8 cellular contexts compared by ENCODE assay signal in the genomic region with DNA sequence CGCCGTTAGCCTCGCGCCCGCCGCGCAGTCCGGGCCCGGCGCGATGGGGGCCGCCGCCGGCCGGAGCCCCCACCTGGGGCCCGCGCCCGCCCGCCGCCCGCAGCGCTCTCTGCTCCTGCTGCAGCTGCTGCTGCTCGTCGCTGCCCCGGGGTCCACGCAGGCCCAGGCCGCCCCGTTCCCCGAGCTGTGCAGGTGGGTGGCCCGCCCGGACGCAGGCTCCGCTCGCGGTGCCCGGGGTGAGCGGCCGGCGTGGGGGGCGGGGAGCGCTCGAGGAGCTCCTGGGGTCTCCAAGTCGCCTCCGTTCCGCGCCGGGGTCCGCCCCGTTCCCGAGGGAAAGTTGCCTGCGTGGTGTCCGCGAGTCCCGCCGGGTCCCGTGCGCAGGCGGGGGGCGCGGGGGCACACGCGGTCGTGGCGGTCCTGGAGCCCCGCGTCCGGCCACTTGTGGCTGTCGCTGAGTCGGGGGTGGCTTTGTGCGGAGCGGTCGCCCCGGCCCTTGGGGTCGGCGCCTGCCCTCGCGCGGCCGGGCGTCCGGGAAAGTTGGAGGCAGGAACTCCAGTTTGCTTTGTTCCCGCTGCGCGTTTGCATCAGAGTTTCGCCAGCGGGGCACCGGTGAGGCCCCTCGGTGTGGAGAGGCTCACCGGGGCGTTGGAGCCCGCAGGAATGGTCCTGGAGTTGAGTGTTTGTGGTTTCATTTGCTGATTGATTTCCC. TPM values are rescaled to one million over a fixed set of nuclear protein-coding genes. Genes with fewer than 3 reads are reported as not detected.
DNase-seq lines count a peak whose midpoint lies in the region; ATAC-seq and TF ChIP-seq lines count a peak whose summit lies in the region.

No MANE protein-coding gene starts in this region.

- TF ChIP-seq CTCF in VCaP (conservative IDR thresholded peaks at IDR 0.05) (no peak; the same call in 1 of the 2 replicates), transverse colon (IDR thresholded peaks at IDR 0.05) (no peak)

- H3K79me1 ChIP-seq in mesendoderm (ENCODE audit: low read length), result no peaks in the 10 kb centered on the region

- H3K4ac ChIP-seq in mesendoderm (ENCODE audit: low read depth, low read length), result peak overlapping the region; percentile 78

- H3K9ac ChIP-seq in BLaER1, result peak overlapping the region; percentile 97
- H3K9ac ChIP-seq in mesendoderm (ENCODE audit: low read length), result peak overlapping the region; percentile 83

- H3K4me2 ChIP-seq in BLaER1 (peak overlapping the region; percentile 76), mesendoderm (ENCODE audit: low read length) (peak overlapping the region; percentile 45)

- H2AK5ac ChIP-seq in mesendoderm (ENCODE audit: low read length), result no peak overlapping the region

- in situ Hi-C loops in transverse colon (cut with MboI; ENCODE audit: low pct_ligation_motif_present in 1 of 4, low pct_unique_long_range_greater_than_20kb in 1 of 4, low sequenced_read_pairs in 3 of 4), result loop anchor here in 1 of 4 donors (25.0 kb wide), 1 partner anchor 282 kb away; the partner anchor contains the start of gene SOD2

- H2BK5ac ChIP-seq in mesendoderm (ENCODE audit: low read length), result no peak overlapping the region

- no peak for TF ChIP-seq EP300 in transverse colon (IDR thresholded peaks at IDR 0.05; ENCODE audit: low read depth)

- no peaks in the 10 kb centered on the region for H3K36me3 ChIP-seq in BLaER1
- no peaks in the 10 kb centered on the region for H3K36me3 ChIP-seq in mesendoderm (ENCODE audit: control insufficient read depth, insufficient read depth, low read length)
- H3K36me3 ChIP-seq in transverse colon, result no peaks in the 10 kb centered on the region

- peak; percentile 39 for TF ChIP-seq POLR2A in transverse colon (IDR thresholded peaks at IDR 0.05)

- peaks cover 40% of the 10 kb centered on the region for H3K79me2 ChIP-seq in mesendoderm (ENCODE audit: control insufficient read depth, insufficient read depth, low read length)

- peak overlapping the region; percentile 99 for H3K4me3 ChIP-seq in BLaER1
- H3K4me3 ChIP-seq in mesendoderm (ENCODE audit: low read length), result peak overlapping the region; percentile 80
- H3K4me3 ChIP-seq in transverse colon, result peak overlapping the region; percentile 78 to 98 (median 92)

- H3K27me3 ChIP-seq in BLaER1 (no peaks in the 10 kb centered on the region), mesendoderm (ENCODE audit: insufficient read depth, low read length, poor library complexity) (no peaks in the 10 kb centered on the region), transverse colon (no peaks in the 10 kb centered on the region)

- peak; percentile 49 for DNase-seq in dermis blood vessel endothelial cell
- DNase-seq in mesendoderm, result peak; percentile 57
- peak; percentile 42 for DNase-seq in transverse colon
- no peak for DNase-seq in middle frontal gyrus (ENCODE audit: extremely low spot score, low spot score)

- H4K5ac ChIP-seq in mesendoderm (ENCODE audit: low read length), result no peak overlapping the region

- no peak overlapping the region for H2BK120ac ChIP-seq in mesendoderm (ENCODE audit: low read depth, low read length)

- H4K20me1 ChIP-seq in BLaER1, result peaks cover 51% of the 10 kb centered on the region

- peak overlapping the region; percentile 82 for H3K18ac ChIP-seq in mesendoderm (ENCODE audit: low read length)

- peak overlapping the region; percentile 89 for H3K56ac ChIP-seq in mesendoderm (ENCODE audit: low read length)

- H3K27ac ChIP-seq in BLaER1 (peak overlapping the region; percentile 94), VCaP (peak overlapping the region; percentile 86), mesendoderm (ENCODE audit: low read depth, low read length) (peak overlapping the region; percentile 68), transverse colon (peak overlapping the region; percentile 92 to 97 (median 94))

- peak; percentile 38 for ATAC-seq in GM19328 (IDR thresholded peaks at IDR 0.05; ENCODE audit: unreplicated experiment)
- ATAC-seq in HG03342 (IDR thresholded peaks at IDR 0.05; ENCODE audit: unreplicated experiment), result peak; percentile 24

- no peak overlapping the region for H3K23ac ChIP-seq in mesendoderm (ENCODE audit: low read length)

- no peak overlapping the region for H2BK15ac ChIP-seq in mesendoderm (replicated peaks; ENCODE audit: low read depth)

- H3K4me1 ChIP-seq in BLaER1, result peaks cover 50% of the 10 kb centered on the region
- H3K4me1 ChIP-seq in mesendoderm (ENCODE audit: control insufficient read depth, low read depth, low read length), result no peaks in the 10 kb centered on the region
- H3K4me1 ChIP-seq in transverse colon, result peaks cover 4 to 49% (median 19%) of the 10 kb centered on the region in 4 donors

- no CpG with 5 or more reads among the region's 91 CpGs for WGBS in mesendoderm (ENCODE audit: extremely low coverage, insufficient coverage, low lambda C conversion rate)
- 0% methylated on average over 38 of the region's 91 CpGs; no CpG with 5 or more reads in 1 of the 2 donors for WGBS in transverse colon (ENCODE audit: low coverage in 1 of 2), 2 donors

- intact Hi-C loops in transverse colon (cut with DNase I; ENCODE audit: low total_unique reads), result no loop called here

- H3K9me3 ChIP-seq in BLaER1 (no peaks in the 10 kb centered on the region), transverse colon (no peaks in the 10 kb centered on the region)

- no peak overlapping the region for H4K8ac ChIP-seq in mesendoderm (ENCODE audit: low read depth, low read length)

RNA-seq across cellular contexts. Expression of gene IGF2R, which starts 0.5 kb away (rescaled TPM):
- 120 and 153 TPM in 2 replicates for total RNA-seq in dermis blood vessel endothelial cell
- 19.9 TPM for polyA plus RNA-seq in mesendoderm (2013, experiment 1 of 2)
- polyA plus RNA-seq in mesendoderm (2013, experiment 2 of 2), result 19.9 TPM
- total RNA-seq in transverse colon, result 100 to 1,000 TPM in 1 of 4 donors, 10 to 100 TPM in 3; 48.8 to 106 (median 92.3) TPM
